In the genomic region with DNA sequence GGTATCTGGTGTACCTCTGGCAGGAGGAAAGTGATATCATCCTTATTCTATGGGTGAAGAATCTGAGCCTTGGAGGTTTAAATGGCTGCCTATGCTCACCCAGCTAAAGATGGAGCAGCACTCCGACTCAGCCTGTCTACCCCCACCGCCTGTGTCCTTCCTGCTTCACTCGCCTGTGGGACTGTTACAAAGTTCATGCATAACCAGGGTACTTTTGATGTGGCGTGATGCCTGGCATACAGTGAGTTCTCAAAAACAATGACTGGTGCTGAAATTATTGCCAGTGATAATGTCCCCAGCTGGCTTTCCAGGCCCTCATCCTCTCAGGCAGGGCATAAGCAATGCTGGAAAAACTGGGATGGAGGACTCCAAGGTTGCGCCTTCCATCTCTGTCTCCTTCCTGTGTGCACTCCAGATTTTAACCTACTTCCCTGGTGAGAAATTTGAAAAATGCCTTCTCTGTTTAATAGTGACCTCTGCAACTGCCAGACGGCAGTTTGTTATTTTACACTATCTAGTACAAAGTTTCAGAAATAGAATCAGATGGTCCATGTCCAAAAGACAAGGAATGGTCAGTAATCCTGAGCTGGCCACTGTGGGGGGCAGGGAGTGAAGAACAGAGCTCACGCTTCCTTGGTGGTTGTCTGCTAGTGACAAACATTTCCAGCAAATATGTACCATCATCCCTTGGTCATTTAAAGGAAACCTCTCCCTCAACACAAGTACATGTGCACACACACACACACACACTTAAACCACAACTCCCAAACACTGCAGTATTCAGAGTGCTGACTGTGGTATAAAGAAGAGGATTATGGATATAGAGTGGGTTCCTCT, we compare ENCODE assay signal across 25 cellular contexts.
DNase-seq lines count a peak whose midpoint lies in the region; ATAC-seq and TF ChIP-seq lines count a peak whose summit lies in the region.
"Had no signal": no experiment of that assay in that cellular context is flagged by ENCODE, and none has a peak within 500 bp of the region (broad histone marks: within the 10 kb centered on the region; RNA-seq: fewer than 3 reads in every experiment).

No MANE protein-coding gene starts in this region.

- CTCF ChIA-PET in activated CD8-positive, alpha-beta memory T cell treated with anti-CD3 and anti-CD28 coated beads, Interleukin-2, amount 10 ng/mL, durations not matched to agents 7 days and 5 days (lab: Charles Lee): no interaction called here

- no peak overlapping the region for H3K4me3 Mint-ChIP-seq in activated CD8-positive, alpha-beta memory T cell treated with anti-CD3 and anti-CD28 coated beads, Interleukin-2, amount 10 ng/mL, durations not matched to agents 7 days and 5 days
- H3K4me3 Mint-ChIP-seq: activated CD4-positive, alpha-beta memory T cell treated with anti-CD3 and anti-CD28 coated beads for 36 hours; activated naive CD8-positive, alpha-beta T cell; activated T-cell treated with anti-CD3 and anti-CD28 coated beads, Interleukin-2, amount 50 U/mL, for 4 hours; CD4-positive, CD25-positive, alpha-beta regulatory T cell; IgD-negative memory B cell; mesothelial cell of epicardium; neural progenitor cell had no signal

- H3K4me1 Mint-ChIP-seq in activated CD8-positive, alpha-beta memory T cell treated with anti-CD3 and anti-CD28 coated beads, Interleukin-2, amount 10 ng/mL, durations not matched to agents 7 days and 5 days: no peaks in the 10 kb centered on the region
- H3K4me1 Mint-ChIP-seq: IgD-negative memory B cell had no signal

- H3K9me3 Mint-ChIP-seq in activated CD8-positive, alpha-beta memory T cell treated with anti-CD3 and anti-CD28 coated beads, Interleukin-2, amount 10 ng/mL, durations not matched to agents 7 days and 5 days (ENCODE audit: low read depth): no peaks in the 10 kb centered on the region
- H3K9me3 Mint-ChIP-seq: activated CD4-positive, alpha-beta memory T cell treated with anti-CD3 and anti-CD28 coated beads for 36 hours; activated T-cell treated with anti-CD3 and anti-CD28 coated beads, Interleukin-2, amount 50 U/mL, for 4 hours; IgD-negative memory B cell; mesothelial cell of epicardium; neural progenitor cell had no signal

- no peaks in the 10 kb centered on the region for H3K36me3 Mint-ChIP-seq in activated CD8-positive, alpha-beta memory T cell treated with anti-CD3 and anti-CD28 coated beads, Interleukin-2, amount 10 ng/mL, durations not matched to agents 7 days and 5 days
- H3K36me3 Mint-ChIP-seq: activated CD4-positive, alpha-beta memory T cell treated with anti-CD3 and anti-CD28 coated beads for 36 hours; activated naive CD8-positive, alpha-beta T cell; CD4-positive, CD25-positive, alpha-beta regulatory T cell; mesothelial cell of epicardium; neural progenitor cell had no signal

- DNase-seq in Right ventricle myocardium superior (no peak), cardiac septum (ENCODE audit: low spot score) (no peak), astrocyte of the spinal cord (ENCODE audit: low read depth, low spot score) (peak; percentile 26), iris pigment epithelial cell (ENCODE audit: low read depth) (peak; percentile 7), SW 1271 (lab: John Stamatoyannopoulos, UW) (no peak), tibial artery (no peak), foreskin keratinocyte (no peak)
- DNase-seq in activated CD8-positive, alpha-beta memory T cell treated with anti-CD3 and anti-CD28 coated beads, Interleukin-2, amount 10 ng/mL, durations not matched to agents 7 days and 5 days: no peak
- DNase-seq: activated CD4-positive, alpha-beta memory T cell treated with anti-CD3 and anti-CD28 coated beads for 36 hours; activated T-cell treated with anti-CD3 and anti-CD28 coated beads, Interleukin-2, amount 50 U/mL, for 4 hours; CD4-positive, CD25-positive, alpha-beta regulatory T cell; effector CD4-positive, alpha-beta T cell; hippocampal formation; kidney; NCI-H1930; NCI-H524; SHP77; stimulated activated naive CD4-positive, alpha-beta T cell treated with Interleukin-2 at 50 U/mL for 16 hours; upper lobe of left lung; WERI-Rb-1 had no signal

- no peaks in the 10 kb centered on the region for H3K36me3 ChIP-seq in tibial artery
- H3K36me3 ChIP-seq: neural progenitor cell, upper lobe of left lung, WERI-Rb-1 had no signal

- H3K4me1 ChIP-seq in tibial artery (no peaks in the 10 kb centered on the region), foreskin keratinocyte (no peaks in the 10 kb centered on the region)
- H3K4me1 ChIP-seq: neural progenitor cell, upper lobe of left lung had no signal

- H3K27ac Mint-ChIP-seq in activated CD8-positive, alpha-beta memory T cell treated with anti-CD3 and anti-CD28 coated beads, Interleukin-2, amount 10 ng/mL, durations not matched to agents 7 days and 5 days: no peak overlapping the region
- H3K27ac Mint-ChIP-seq: activated CD4-positive, alpha-beta memory T cell treated with anti-CD3 and anti-CD28 coated beads for 36 hours; activated naive CD8-positive, alpha-beta T cell; CD4-positive, CD25-positive, alpha-beta regulatory T cell; IgD-negative memory B cell; mesothelial cell of epicardium; neural progenitor cell had no signal

- H3K4me3 ChIP-seq in astrocyte of the spinal cord (ENCODE audit: low read depth, low read length): no peak overlapping the region
- no peak overlapping the region for H3K4me3 ChIP-seq in tibial artery
- H3K4me3 ChIP-seq: GM23248, neural progenitor cell, upper lobe of left lung had no signal

- intact Hi-C loops in Right ventricle myocardium superior (cut with DNase I) (no loop called here), cardiac septum (cut with DNase I) (no loop called here), tibial artery (cut with DNase I; ENCODE audit: low total_unique reads) (no loop called here)

- H3K27me3 ChIP-seq in tibial artery (no peaks in the 10 kb centered on the region), foreskin keratinocyte (no peaks in the 10 kb centered on the region)
- H3K27me3 ChIP-seq: neural progenitor cell, upper lobe of left lung had no signal

- ATAC-seq in Right ventricle myocardium superior (ENCODE audit: poor library complexity) (peak; percentile 89), foreskin keratinocyte (no peak)
- no peak for ATAC-seq in activated CD8-positive, alpha-beta memory T cell treated with anti-CD3 and anti-CD28 coated beads, Interleukin-2, amount 10 ng/mL, durations not matched to agents 7 days and 5 days
- ATAC-seq: activated T-cell treated with anti-CD3 and anti-CD28 coated beads, Interleukin-2, amount 50 U/mL, for 4 hours had no signal

- H3K27me3 Mint-ChIP-seq in activated CD8-positive, alpha-beta memory T cell treated with anti-CD3 and anti-CD28 coated beads, Interleukin-2, amount 10 ng/mL, durations not matched to agents 7 days and 5 days: no peaks in the 10 kb centered on the region
- H3K27me3 Mint-ChIP-seq: activated CD4-positive, alpha-beta memory T cell treated with anti-CD3 and anti-CD28 coated beads for 36 hours; activated naive CD8-positive, alpha-beta T cell; CD4-positive, CD25-positive, alpha-beta regulatory T cell; IgD-negative memory B cell had no signal

- in situ Hi-C loops in astrocyte of the spinal cord (cut with HindIII; ENCODE audit: low sequenced_read_pairs): no loop called here

- TF ChIP-seq CTCF in astrocyte of the spinal cord (IDR thresholded peaks at IDR 0.05; ENCODE audit: low read depth, low read length) (no peak), tibial artery (IDR thresholded peaks at IDR 0.05) (no peak), foreskin keratinocyte (conservative IDR thresholded peaks at IDR 0.05) (no peak)

- H3K9me3 ChIP-seq in tibial artery: no peaks in the 10 kb centered on the region
- H3K9me3 ChIP-seq: upper lobe of left lung had no signal

- H3K27ac ChIP-seq in tibial artery: no peak overlapping the region
- H3K27ac ChIP-seq in foreskin keratinocyte: no peak overlapping the region
- H3K27ac ChIP-seq: GM23248, neural progenitor cell, upper lobe of left lung, WERI-Rb-1 had no signal

Comparison
In these comparisons a context has a peak if more than half of its experiments do, and no peak if none do; other contexts are left out.
1. DNase-seq: peak in astrocyte of the spinal cord (single experiment) and iris pigment epithelial cell (single experiment); none in Right ventricle myocardium superior (single experiment), cardiac septum (single experiment), activated CD8-positive, alpha-beta memory T cell treated with anti-CD3 and anti-CD28 coated beads, Interleukin-2, amount 10 ng/mL, durations not matched to agents 7 days and 5 days (single experiment), SW 1271 (0 of 2), tibial artery (0 of 2) and foreskin keratinocyte (0 of 2).